24 cellular contexts compared by ENCODE assay signal in the genomic region with DNA sequence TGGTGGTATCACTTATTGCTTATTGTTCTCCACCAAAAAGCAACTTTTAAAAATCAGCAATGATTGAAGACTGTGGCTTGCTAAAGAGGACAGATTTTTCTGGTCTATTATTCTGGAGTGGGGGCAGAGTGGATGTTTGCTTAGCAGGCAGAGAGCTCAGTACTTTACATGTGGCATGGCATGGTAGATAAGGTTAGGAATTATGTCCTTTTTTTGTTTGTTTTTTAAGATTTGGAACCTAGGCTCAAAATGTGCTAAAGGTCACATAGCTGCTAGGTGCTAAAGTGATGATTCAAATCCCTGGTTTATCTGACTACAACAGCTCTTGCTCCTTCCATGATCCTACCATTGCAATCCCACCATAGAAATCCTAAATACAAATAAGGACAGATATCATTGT.
"Had no signal": no experiment of that assay in that cellular context is flagged by ENCODE, and none has a peak within 500 bp of the region (broad histone marks: within the 10 kb centered on the region; RNA-seq: fewer than 3 reads in every experiment).

No MANE protein-coding gene starts in this region.

- H3K36me3 ChIP-seq: colonic mucosa, heart left ventricle, prostate gland, right atrium auricular region had no signal

- ATAC-seq: esophagus mucosa, gastroesophageal sphincter had no signal

- H3K4me3 ChIP-seq: colonic mucosa, gastroesophageal sphincter, heart left ventricle, lung, prostate gland, right atrium auricular region, tibial artery had no signal

- DNase-seq: activated CD4-positive, alpha-beta T cell treated with anti-CD3 and anti-CD28 coated beads, Interleukin-2, amount 50 U/mL, for 1 hour; activated CD4-positive, CD25-positive, alpha-beta regulatory T cell treated with anti-CD3 and anti-CD28 coated beads, Interleukin-2, amount 50 U/mL, for 72 hours; activated CD8-positive, alpha-beta memory T cell treated with anti-CD3 and anti-CD28 coated beads for 24 hours; activated CD8-positive, alpha-beta memory T cell treated with anti-CD3 and anti-CD28 coated beads, Interleukin-2, amount 50 U/mL, for 48 hours; activated effector memory CD4-positive, alpha-beta T cell treated with Interleukin-2 at 50 U/mL for 16 hours; activated naive CD4-positive, alpha-beta T cell treated with anti-CD3 and anti-CD28 coated beads, Interleukin-2, amount 50 U/mL, for 16 hours; activated T-cell treated with anti-CD3 and anti-CD28 coated beads, Interleukin-2, amount 50 U/mL, for 48 hours; aorta; colonic mucosa; heart left ventricle; immature natural killer cell; kidney glomerular epithelial cell; midbrain; nephron progenitor cell; occipital lobe; stimulated activated CD4-positive, alpha-beta T cell treated with anti-CD3 and anti-CD28 coated beads, Interleukin-2, amount 100 ng/mL, for 24 hours; stimulated activated naive CD4-positive, alpha-beta T cell treated with Interleukin-2 at 50 U/mL for 16 hours; tibial artery had no signal

- H3K27me3 ChIP-seq: colonic mucosa, gastroesophageal sphincter, heart left ventricle, right atrium auricular region, tibial artery had no signal

- FAIRE-seq: urothelium cell line had no signal

- H3K27ac ChIP-seq: colonic mucosa, gastroesophageal sphincter, prostate gland, right atrium auricular region, tibial artery had no signal

- H3K9me3 ChIP-seq: colonic mucosa, gastroesophageal sphincter, prostate gland, right atrium auricular region, tibial artery had no signal

- H3K4me1 ChIP-seq: colonic mucosa, prostate gland, right atrium auricular region, tibial artery had no signal
